Comparison of ENCODE assay signal across 1 cellular context in genomic region chr4:126583509-126583908, GRCh38.
TF ChIP-seq lines count a peak whose summit lies in the region.

No MANE protein-coding gene starts in this region.

TF ChIP-seq in GM12878, 131 proteins besides CTCF, POLR2A, EP300 and RAD21 (continued from another document):
- TF ChIP-seq ZBTB40 (IDR thresholded peaks at IDR 0.05; ENCODE audit: borderline replicate concordance) (no peak), MLLT1 (IDR thresholded peaks at IDR 0.05) (no peak), EGR1 (IDR thresholded peaks at IDR 0.05; ENCODE audit: borderline replicate concordance in 1 of 2, low read depth in 2 of 2, low read length in 2 of 2) (no peak), POLR2AphosphoS2 (IDR thresholded peaks at IDR 0.05; ENCODE audit: low read depth, low read length) (no peak)
